Comparison of ENCODE assay signal across 1 cellular context in the genomic region with DNA sequence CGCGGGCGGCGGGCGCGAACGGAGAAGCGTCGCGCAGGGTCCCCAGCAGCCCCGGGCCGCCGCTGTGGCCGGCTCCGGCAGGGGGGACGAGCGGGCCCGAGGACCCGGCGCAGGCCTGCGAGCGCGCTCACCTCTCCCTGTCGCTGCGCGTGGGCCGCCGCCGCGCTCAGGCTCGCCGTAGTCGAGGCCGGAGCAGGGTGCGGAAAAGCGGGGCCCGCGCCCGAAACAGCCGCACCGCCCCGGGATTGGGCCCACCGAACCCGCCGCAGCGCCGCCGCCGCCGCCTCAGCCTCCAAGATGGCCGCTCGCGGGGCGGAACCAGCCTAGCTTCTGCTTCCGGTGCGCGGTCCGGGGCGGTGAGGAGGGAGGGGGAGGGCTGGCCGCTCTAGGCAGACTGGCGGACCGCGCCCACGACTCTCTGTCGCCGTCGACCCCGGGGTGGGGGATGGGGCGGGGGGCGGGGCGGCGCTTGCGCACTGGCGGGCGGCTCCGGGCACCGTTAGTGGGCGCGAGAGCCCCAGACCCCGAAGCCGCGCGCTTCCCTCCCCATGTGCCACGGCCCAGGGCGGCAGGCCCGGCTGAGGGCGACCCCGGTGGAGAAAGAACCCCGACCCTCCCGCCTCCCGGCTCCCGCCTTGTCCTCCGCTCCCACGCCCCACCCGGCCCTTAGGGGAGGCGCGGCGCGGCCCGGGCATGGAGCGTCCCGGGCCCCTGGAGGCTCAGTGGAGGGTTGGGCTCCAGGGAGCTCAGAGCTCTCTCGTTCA.
A peak's percentile ranks its signal among the peaks of the same experiment; 100 is the strongest.
TF ChIP-seq lines count a peak whose summit lies in the region.

Gene UBE2J2 (minus strand): TSS at position 320 of the 764 bp plus-strand sequence. CDS start 5,862 bp downstream, outside the sequence.

TF ChIP-seq in K562, 482 proteins besides CTCF, POLR2A, EP300 and RAD21 (continued from another document):
- no peak for TF ChIP-seq MBD1 (CRISPR knock-in tag; IDR thresholded peaks at IDR 0.05)
- no peak for TF ChIP-seq BRCA1 (IDR thresholded peaks at IDR 0.05)
- TF ChIP-seq BRCA1 (CRISPR knock-in tag; IDR thresholded peaks at IDR 0.05): no peak
- TF ChIP-seq, protein P1, sequence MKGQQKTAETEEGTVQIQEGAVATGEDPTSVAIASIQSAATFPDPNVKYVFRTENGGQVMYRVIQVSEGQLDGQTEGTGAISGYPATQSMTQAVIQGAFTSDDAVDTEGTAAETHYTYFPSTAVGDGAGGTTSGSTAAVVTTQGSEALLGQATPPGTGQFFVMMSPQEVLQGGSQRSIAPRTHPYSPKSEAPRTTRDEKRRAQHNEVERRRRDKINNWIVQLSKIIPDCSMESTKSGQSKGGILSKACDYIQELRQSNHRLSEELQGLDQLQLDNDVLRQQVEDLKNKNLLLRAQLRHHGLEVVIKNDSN (CRISPR knock-in tag; IDR thresholded peaks at IDR 0.05): no peak
- TF ChIP-seq SRSF9 (IDR thresholded peaks at IDR 0.05; ENCODE audit: borderline replicate concordance, low read depth, low read length): no peak
- no peak for TF ChIP-seq SAFB2 (IDR thresholded peaks at IDR 0.05; ENCODE audit: borderline replicate concordance, low read depth, low read length, severe bottlenecking)
- TF ChIP-seq FUS (optimal IDR thresholded peaks at IDR 0.05; ENCODE audit: low read depth, low read length): peak; percentile 15
- TF ChIP-seq DACH1 (IDR thresholded peaks at IDR 0.05; ENCODE audit: partially characterized antibody): no peak
- TF ChIP-seq ZBTB2 (IDR thresholded peaks at IDR 0.05): no peak
